In the genomic region with DNA sequence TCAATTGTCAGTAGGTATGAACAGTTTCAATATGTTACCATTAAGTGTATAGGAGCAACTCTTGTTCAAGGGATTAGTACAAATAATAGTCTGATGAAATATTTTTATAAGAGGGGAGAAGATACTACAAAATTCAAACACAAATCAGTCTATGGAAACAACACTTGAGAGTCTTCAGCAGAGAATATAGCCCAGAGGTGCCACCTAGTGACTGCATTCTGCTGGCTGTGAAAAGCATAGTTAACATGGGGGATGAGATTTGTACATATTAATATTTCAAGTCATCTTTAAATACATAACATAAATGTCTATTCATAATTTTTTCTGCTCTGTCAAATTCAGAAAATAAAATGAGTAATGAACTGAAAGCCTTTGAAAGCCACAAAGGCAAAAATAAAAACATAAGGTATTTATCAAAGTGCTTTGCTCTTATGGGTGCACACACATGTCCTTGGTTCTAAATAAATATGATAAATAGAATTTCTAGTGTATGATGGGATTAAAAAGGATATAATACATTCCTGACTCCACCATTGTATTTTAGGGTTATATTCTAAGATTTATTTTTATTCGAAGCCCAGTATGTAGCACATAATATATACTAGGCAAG, we compare ENCODE assay signal across 8 cellular contexts.
A peak's percentile ranks its signal among the peaks of the same experiment; 100 is the strongest.
DNase-seq lines count a peak whose midpoint lies in the region; ATAC-seq and TF ChIP-seq lines count a peak whose summit lies in the region.

No MANE protein-coding gene starts in this region.

- no peak overlapping the region for H3K27ac Mint-ChIP-seq in chondrocyte (ENCODE audit: unreplicated experiment)
- H3K27ac Mint-ChIP-seq in natural killer cell: no peak overlapping the region

- H3K27me3 Mint-ChIP-seq in chondrocyte (ENCODE audit: low read depth) (peaks cover 9% of the 10 kb centered on the region), natural killer cell (ENCODE audit: low read depth in 2 of 2) (no peaks in the 10 kb centered on the region)

- intact Hi-C loops in natural killer cell (cut with micrococcal nuclease): no loop called here

- DNase-seq in DMS114 treated with DMSO at 0.1 percent for 48 hours (lab: John Stamatoyannopoulos, UW; ENCODE audit: unreplicated experiment) (peak; percentile 15), HFF-Myc (ENCODE audit: extremely low read depth, low read depth) (peak; percentile 30), NCI-H748 (lab: John Stamatoyannopoulos, UW; ENCODE audit: unreplicated experiment) (peak; percentile 59), chondrocyte (ENCODE audit: low spot score) (no peak), lung microvascular endothelial cell (ENCODE audit: low read depth in 2 of 2) (peak; percentile 21 to 28), natural killer cell (no peak)
- no peak for DNase-seq in activated naive CD4-positive, alpha-beta T cell treated with Interleukin-2 at 50 U/mL for 16 hours

- H3K4me1 Mint-ChIP-seq in chondrocyte (ENCODE audit: low read depth): no peaks in the 10 kb centered on the region
- no peaks in the 10 kb centered on the region for H3K4me1 Mint-ChIP-seq in natural killer cell

- H3K4me3 ChIP-seq in HFF-Myc (replicated peaks; ENCODE audit: low read depth, low read length): no peak overlapping the region

- H3K4me3 Mint-ChIP-seq in chondrocyte (ENCODE audit: unreplicated experiment) (no peak overlapping the region), natural killer cell (no peak overlapping the region)

- TF ChIP-seq CTCF in HFF-Myc (IDR thresholded peaks at IDR 0.05; ENCODE audit: low read depth, low read length, missing control alignments) (peak; percentile 63), chondrocyte (IDR thresholded peaks at IDR 0.05) (peak; percentile 81), natural killer cell (IDR thresholded peaks at IDR 0.05) (no peak)

- no peak for ATAC-seq in natural killer cell
- ATAC-seq in HG02763 (IDR thresholded peaks at IDR 0.05; ENCODE audit: unreplicated experiment): no peak

- H3K36me3 Mint-ChIP-seq in chondrocyte (ENCODE audit: low read depth): no peaks in the 10 kb centered on the region
- H3K36me3 Mint-ChIP-seq in natural killer cell: no peaks in the 10 kb centered on the region

- H3K9me3 Mint-ChIP-seq in chondrocyte (ENCODE audit: low read depth) (no peaks in the 10 kb centered on the region), natural killer cell (peaks cover 0 to 4% of the 10 kb centered on the region in 2 donors)

Comparison
In these comparisons a context has a peak if more than half of its experiments do, and no peak if none do; other contexts are left out.
1. DNase-seq: peak in DMS114 treated with DMSO at 0.1 percent for 48 hours (single experiment), HFF-Myc (single experiment), NCI-H748 (single experiment) and lung microvascular endothelial cell (2 of 2); none in chondrocyte (single experiment), natural killer cell (single experiment) and activated naive CD4-positive, alpha-beta T cell treated with Interleukin-2 at 50 U/mL for 16 hours (single experiment).